Comparison of ENCODE assay signal across 18 cellular contexts in the genomic region with DNA sequence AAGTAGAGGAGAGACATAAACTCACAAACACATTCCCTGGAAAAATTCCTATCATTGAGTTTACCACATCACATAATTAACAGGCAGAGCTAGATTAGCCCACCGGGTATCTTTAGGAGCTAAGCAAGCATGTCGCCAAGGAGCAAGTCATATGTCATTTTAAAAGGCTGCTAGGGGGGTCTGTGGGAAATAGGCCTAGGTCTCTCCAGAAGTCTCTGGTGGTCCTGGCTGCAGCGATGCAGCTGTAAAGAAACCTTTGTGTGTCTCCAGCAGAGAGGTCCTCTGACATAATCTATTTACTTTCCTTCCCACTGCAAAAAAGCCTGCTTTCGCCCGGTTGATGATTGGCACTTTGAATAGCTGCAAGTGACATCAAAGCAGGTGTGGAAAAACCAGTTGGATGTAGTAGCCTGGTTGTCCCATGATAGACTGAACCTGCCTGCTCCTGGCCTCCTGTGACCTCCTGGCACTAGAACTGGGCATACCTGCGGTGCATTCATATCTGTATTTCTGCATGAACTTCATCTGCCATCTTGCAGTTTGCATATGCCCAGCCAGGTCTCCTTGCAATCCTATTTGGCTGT. TPM values are rescaled to one million over a fixed set of nuclear protein-coding genes. Genes with fewer than 3 reads are reported as not detected.
DNase-seq lines count a peak whose midpoint lies in the region; ATAC-seq, FAIRE-seq and TF ChIP-seq lines count a peak whose summit lies in the region.
"Had no signal": no experiment of that assay in that cellular context is flagged by ENCODE, and none has a peak within 500 bp of the region (broad histone marks: within the 10 kb centered on the region; RNA-seq: fewer than 3 reads in every experiment).

No MANE protein-coding gene starts in this region.

- H3K9me3 ChIP-seq in Caco-2 = no peaks in the 10 kb centered on the region
- H3K9me3 ChIP-seq in PC-3 (ENCODE audit: low read length) = no peaks in the 10 kb centered on the region
- H3K9me3 ChIP-seq in right lobe of liver = no peaks in the 10 kb centered on the region
- H3K9me3 ChIP-seq: ovary had no signal

- TF ChIP-seq POLR2A in right lobe of liver (IDR thresholded peaks at IDR 0.05) = no peak
- TF ChIP-seq POLR2A in H54 (IDR thresholded peaks at IDR 0.05; ENCODE audit: low read depth, low read length) = no peak

- peaks cover 18% of the 10 kb centered on the region for H3K4me1 Mint-ChIP-seq in Caco-2 (ENCODE audit: low read depth, unreplicated experiment)
- H3K4me1 Mint-ChIP-seq in activated T-cell treated with anti-CD3 and anti-CD28 coated beads, Interleukin-2, amount 50 U/mL, for 72 hours (ENCODE audit: low read depth) = peaks cover 10% of the 10 kb centered on the region

- H3K4me1 ChIP-seq in Caco-2 (peaks cover 18% of the 10 kb centered on the region), PC-3 (ENCODE audit: insufficient read depth, low read length) (peaks cover 19% of the 10 kb centered on the region), right lobe of liver (peaks cover 0 to 42% (median 11%) of the 10 kb centered on the region in 4 donors)

- no peaks in the 10 kb centered on the region for H4K20me1 ChIP-seq in PC-3 (ENCODE audit: low read length)

- no TSS peak for BruUV-seq in Caco-2 (replicated peaks; lab: Mats Ljungman, UMichigan)
- no TSS peak for BruUV-seq in PC-3 (replicated peaks; lab: Mats Ljungman, UMichigan)

- TF ChIP-seq CTCF in Caco-2 (IDR thresholded peaks at IDR 0.05; ENCODE audit: insufficient read depth in 1 of 2, low read depth in 1 of 2, low read length in 1 of 2, severe bottlenecking in 1 of 2, unreplicated experiment in 1 of 2) (no peak), PC-3 (conservative IDR thresholded peaks at IDR 0.05; ENCODE audit: low read depth, low read length) (no peak), right lobe of liver (IDR thresholded peaks at IDR 0.05) (no peak)

- DNase-seq in Caco-2 (peak; percentile 57 to 65), NCI-H1417 treated with DMSO at 0.1 percent for 48 hours (lab: John Stamatoyannopoulos, UW) (peak; percentile 35), PC-3 (peak; percentile 61), right lobe of liver (no peak), H54 (ENCODE audit: insufficient read length, low spot score) (no peak)
- DNase-seq in activated T-cell treated with anti-CD3 and anti-CD28 coated beads, Interleukin-2, amount 50 U/mL, for 72 hours = no peak
- DNase-seq: activated CD4-positive, alpha-beta T cell treated with anti-CD3 and anti-CD28 coated beads, Interleukin-2, amount 10 ng/mL, durations not matched to agents 24 days and 14 days; activated naive CD4-positive, alpha-beta T cell treated with anti-CD3 and anti-CD28 coated beads for 36 hours; dermis blood vessel endothelial cell; hippocampal formation; NCI-H1105; ovary; stimulated activated naive B cell treated with anti-CD40 and anti-IgM and Interleukin-4, amounts not matched to agents 10 μg/mL and 1 μg/mL and 100 μg/mL, for 72 hours had no signal

- ATAC-seq in PC-3 (no peak; the same call in 1 of the 2 replicates), right lobe of liver (peak in 3 of 4 donors; percentile 15 to 45 (median 22)), HG03196 (IDR thresholded peaks at IDR 0.05; ENCODE audit: unreplicated experiment) (no peak), HG02884 (IDR thresholded peaks at IDR 0.05; ENCODE audit: unreplicated experiment) (no peak)
- ATAC-seq in activated T-cell treated with anti-CD3 and anti-CD28 coated beads, Interleukin-2, amount 50 U/mL, for 72 hours (replicated peaks in 1 of 2) = no peak
- ATAC-seq: stimulated activated naive B cell treated with anti-CD40 and anti-IgM and Interleukin-4, amounts not matched to agents 10 μg/mL and 1 μg/mL and 100 μg/mL, for 72 hours had no signal

- H3K27me3 ChIP-seq in Caco-2 (replicated peaks; ENCODE audit: control insufficient read depth, insufficient read depth, low read length) (no peaks in the 10 kb centered on the region), PC-3 (ENCODE audit: low read length) (no peaks in the 10 kb centered on the region), right lobe of liver (no peaks in the 10 kb centered on the region)
- H3K27me3 ChIP-seq: ovary had no signal

- no peaks in the 10 kb centered on the region for H3K36me3 Mint-ChIP-seq in Caco-2 (ENCODE audit: insufficient read depth, unreplicated experiment)
- H3K36me3 Mint-ChIP-seq in activated T-cell treated with anti-CD3 and anti-CD28 coated beads, Interleukin-2, amount 50 U/mL, for 72 hours (ENCODE audit: insufficient read depth in 2 of 2) = no peaks in the 10 kb centered on the region
- H3K36me3 Mint-ChIP-seq: brain; stimulated activated naive B cell treated with anti-CD40 and anti-IgM and Interleukin-4, amounts not matched to agents 10 μg/mL and 1 μg/mL and 100 μg/mL, for 72 hours had no signal

- 54% methylated on average over 5 of the region's 6 CpGs for WGBS in right lobe of liver (ENCODE audit: insufficient coverage, low coverage, low lambda C conversion rate, missing lambda C conversion rate)

- H3K27me3 Mint-ChIP-seq in Caco-2 (ENCODE audit: insufficient read depth, unreplicated experiment) = no peaks in the 10 kb centered on the region
- no peaks in the 10 kb centered on the region for H3K27me3 Mint-ChIP-seq in activated T-cell treated with anti-CD3 and anti-CD28 coated beads, Interleukin-2, amount 50 U/mL, for 72 hours (ENCODE audit: low read depth)
- H3K27me3 Mint-ChIP-seq: activated CD4-positive, alpha-beta T cell treated with anti-CD3 and anti-CD28 coated beads, Interleukin-2, amount 10 ng/mL, durations not matched to agents 24 days and 14 days; brain; stimulated activated naive B cell treated with anti-CD40 and anti-IgM and Interleukin-4, amounts not matched to agents 10 μg/mL and 1 μg/mL and 100 μg/mL, for 72 hours had no signal

- no peak overlapping the region for H3K27ac ChIP-seq in PC-3 (ENCODE audit: low read length)
- H3K27ac ChIP-seq in right lobe of liver = peak overlapping the region in 1 of 3 donors; percentile 48
- H3K27ac ChIP-seq: KMS-11, ovary had no signal

- H3K79me2 ChIP-seq in PC-3 (ENCODE audit: low read length) = no peaks in the 10 kb centered on the region

- H3K4me3 Mint-ChIP-seq in Caco-2 (ENCODE audit: unreplicated experiment) = no peak overlapping the region
- H3K4me3 Mint-ChIP-seq in activated T-cell treated with anti-CD3 and anti-CD28 coated beads, Interleukin-2, amount 50 U/mL, for 72 hours = no peak overlapping the region
- H3K4me3 Mint-ChIP-seq: activated CD4-positive, alpha-beta T cell treated with anti-CD3 and anti-CD28 coated beads, Interleukin-2, amount 10 ng/mL, durations not matched to agents 24 days and 14 days; activated naive CD4-positive, alpha-beta T cell treated with anti-CD3 and anti-CD28 coated beads for 36 hours; brain; stimulated activated naive B cell treated with anti-CD40 and anti-IgM and Interleukin-4, amounts not matched to agents 10 μg/mL and 1 μg/mL and 100 μg/mL, for 72 hours had no signal

- no peak overlapping the region for H3K27ac Mint-ChIP-seq in Caco-2 (ENCODE audit: unreplicated experiment)
- H3K27ac Mint-ChIP-seq in activated T-cell treated with anti-CD3 and anti-CD28 coated beads, Interleukin-2, amount 50 U/mL, for 72 hours = no peak overlapping the region
- H3K27ac Mint-ChIP-seq: activated CD4-positive, alpha-beta T cell treated with anti-CD3 and anti-CD28 coated beads, Interleukin-2, amount 10 ng/mL, durations not matched to agents 24 days and 14 days; activated naive CD4-positive, alpha-beta T cell treated with anti-CD3 and anti-CD28 coated beads for 36 hours; stimulated activated naive B cell treated with anti-CD40 and anti-IgM and Interleukin-4, amounts not matched to agents 10 μg/mL and 1 μg/mL and 100 μg/mL, for 72 hours had no signal

- H3K36me3 ChIP-seq in Caco-2 (ENCODE audit: control insufficient read depth, insufficient read depth, low read length) = no peaks in the 10 kb centered on the region
- no peaks in the 10 kb centered on the region for H3K36me3 ChIP-seq in PC-3 (ENCODE audit: low read depth, low read length)
- no peaks in the 10 kb centered on the region for H3K36me3 ChIP-seq in right lobe of liver
- H3K36me3 ChIP-seq: ovary had no signal

- intact Hi-C loops in Caco-2 (cut with micrococcal nuclease; ENCODE audit: unreplicated experiment) (no loop called here), PC-3 (cut with micrococcal nuclease) (no loop called here), right lobe of liver (cut with DNase I) (no loop called here)

- CTCF ChIA-PET in Caco-2 (lab: Charles Lee) (no interaction called here), PC-3 (lab: Charles Lee) (no interaction called here)

- no peak for FAIRE-seq in H54 (lab: Jason Lieb, UNC)
- FAIRE-seq: urothelium cell line had no signal

- no peak overlapping the region for H3K4me2 ChIP-seq in PC-3 (ENCODE audit: low read length)
- H3K4me2 ChIP-seq: KMS-11 had no signal

- no peaks in the 10 kb centered on the region for H3K9me3 Mint-ChIP-seq in Caco-2 (ENCODE audit: unreplicated experiment)
- no peaks in the 10 kb centered on the region for H3K9me3 Mint-ChIP-seq in activated T-cell treated with anti-CD3 and anti-CD28 coated beads, Interleukin-2, amount 50 U/mL, for 72 hours
- H3K9me3 Mint-ChIP-seq: activated CD4-positive, alpha-beta T cell treated with anti-CD3 and anti-CD28 coated beads, Interleukin-2, amount 10 ng/mL, durations not matched to agents 24 days and 14 days; activated naive CD4-positive, alpha-beta T cell treated with anti-CD3 and anti-CD28 coated beads for 36 hours; brain; stimulated activated naive B cell treated with anti-CD40 and anti-IgM and Interleukin-4, amounts not matched to agents 10 μg/mL and 1 μg/mL and 100 μg/mL, for 72 hours had no signal

- no peak overlapping the region for H3K4me3 ChIP-seq in Caco-2 (ENCODE audit: low read depth, low read length)
- no peak overlapping the region for H3K4me3 ChIP-seq in PC-3 (ENCODE audit: low read length)
- no peak overlapping the region for H3K4me3 ChIP-seq in right lobe of liver
- H3K4me3 ChIP-seq: ovary had no signal

- no peaks in the 10 kb centered on the region for H3F3A ChIP-seq in PC-3 (ENCODE audit: low read length, unreplicated experiment)

- H2AFZ ChIP-seq in PC-3 (ENCODE audit: low read length) = no peak overlapping the region

- POLR2A ChIA-PET in Caco-2 (lab: Charles Lee) (no interaction called here), PC-3 (lab: Charles Lee; ENCODE audit: unreplicated experiment) (no interaction called here)

- no peak overlapping the region for H3K9ac ChIP-seq in PC-3 (ENCODE audit: low read length)
- H3K9ac ChIP-seq: KMS-11 had no signal

- H3K9me2 ChIP-seq in PC-3 (replicated peaks; ENCODE audit: low read length) = no peaks in the 10 kb centered on the region

RNA-seq across cellular contexts. Expression of gene RASSF5, which starts 13.8 kb away (rescaled TPM):
- total RNA-seq in Caco-2 (2022) = 0.86 and 1.3 TPM in 2 replicates
- total RNA-seq in PC-3 (2014; rRNA removed) = 15.5 and 16.0 TPM in 2 replicates
- total RNA-seq in right lobe of liver = 10 to 100 TPM in 5 of 6 experiments, 1 to 10 TPM in 1; 8.1 to 18.8 (median 12.6) TPM
- 100 to 1,000 TPM; 227 to 240 TPM for total RNA-seq in activated T-cell treated with anti-CD3 and anti-CD28 coated beads, Interleukin-2, amount 50 U/mL, for 72 hours

RNA-seq across cellular contexts. Expression of gene IKBKE, which starts 50.8 kb away (rescaled TPM):
- total RNA-seq in Caco-2 (2022) (9.0 and 12.7 TPM in 2 replicates), PC-3 (2014; rRNA removed) (27.0 and 28.3 TPM in 2 replicates), right lobe of liver (1 to 10 TPM in 5 of 6 experiments, under 1 TPM in 1; 0.86 to 2.7 (median 1.9) TPM)
- 10 to 100 TPM; 21.0 to 21.1 TPM for total RNA-seq in activated T-cell treated with anti-CD3 and anti-CD28 coated beads, Interleukin-2, amount 50 U/mL, for 72 hours

Comparison
In these comparisons a context has a peak if more than half of its experiments do, and no peak if none do; other contexts are left out.
1. DNase-seq: peak in Caco-2 (2 of 2), NCI-H1417 treated with DMSO at 0.1 percent for 48 hours (single experiment) and PC-3 (single experiment); none in right lobe of liver (0 of 3), activated T-cell treated with anti-CD3 and anti-CD28 coated beads, Interleukin-2, amount 50 U/mL, for 72 hours (0 of 2) and H54 (single experiment).
2. ATAC-seq: peak in right lobe of liver (3 of 4); none in PC-3 (single experiment), HG03196 (single experiment), activated T-cell treated with anti-CD3 and anti-CD28 coated beads, Interleukin-2, amount 50 U/mL, for 72 hours (0 of 2) and HG02884 (single experiment).
3. RNA of gene RASSF5, which starts 13.8 kb away (total RNA-seq): 227 to 240 TPM in activated T-cell treated with anti-CD3 and anti-CD28 coated beads, Interleukin-2, amount 50 U/mL, for 72 hours; 15.5 to 16.0 TPM in PC-3, 8.1 to 18.8 TPM in right lobe of liver and 0.86 to 1.3 TPM in Caco-2; every median in the first group is over 10 times any median in the second.